Comparison of ENCODE assay signal across 11 cellular contexts in the genomic region with DNA sequence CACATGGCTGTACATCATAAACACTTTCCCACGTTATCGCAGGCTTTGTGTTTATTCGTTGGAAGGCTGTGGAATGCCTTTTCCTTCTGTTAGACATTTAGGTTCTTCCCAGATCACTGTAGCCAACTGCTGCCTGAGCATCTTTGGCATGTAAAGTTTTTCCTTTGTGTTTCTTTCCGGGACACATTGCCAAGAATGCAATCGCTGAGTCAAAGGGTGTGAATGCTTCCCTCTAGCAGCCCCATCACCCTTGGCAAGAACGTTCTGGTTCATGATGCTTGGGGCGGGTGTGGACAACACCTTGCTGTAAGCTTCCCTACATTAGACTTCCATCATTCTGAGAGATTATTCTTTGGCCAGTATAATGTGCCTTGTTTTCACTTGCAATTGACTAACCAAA.
A peak's percentile ranks its signal among the peaks of the same experiment; 100 is the strongest.
DNase-seq lines count a peak whose midpoint lies in the region; ATAC-seq and TF ChIP-seq lines count a peak whose summit lies in the region.
"Had no signal": no experiment of that assay in that cellular context is flagged by ENCODE, and none has a peak within 500 bp of the region (broad histone marks: within the 10 kb centered on the region; RNA-seq: fewer than 3 reads in every experiment).

No MANE protein-coding gene starts in this region.

- H3K36me3 ChIP-seq in ACC112 (ENCODE audit: insufficient read depth, low read length) = no peaks in the 10 kb centered on the region
- no peaks in the 10 kb centered on the region for H3K36me3 ChIP-seq in brain microvascular endothelial cell (replicated peaks)
- H3K36me3 ChIP-seq: Peyer's patch had no signal

- no peaks in the 10 kb centered on the region for H3K79me2 ChIP-seq in ACC112 (ENCODE audit: control insufficient read depth, insufficient read depth, low read length, unreplicated experiment)

- H3K27me3 ChIP-seq in ACC112 (ENCODE audit: insufficient read depth, low read length) (no peaks in the 10 kb centered on the region), brain microvascular endothelial cell (replicated peaks) (no peaks in the 10 kb centered on the region)
- H3K27me3 ChIP-seq: Peyer's patch had no signal

- peaks cover 22% of the 10 kb centered on the region for H3K4me1 ChIP-seq in ACC112 (ENCODE audit: control insufficient read depth, insufficient read depth, low read length, unreplicated experiment)
- H3K4me1 ChIP-seq: Peyer's patch had no signal

- peak overlapping the region; percentile 45; the same call in 1 of the 2 replicates for H3K4me3 ChIP-seq in ACC112 (ENCODE audit: low read depth, low read length)
- H3K4me3 ChIP-seq in brain microvascular endothelial cell (ENCODE audit: low read depth, low read length) = no peak overlapping the region
- H3K4me3 ChIP-seq: Peyer's patch had no signal

- DNase-seq in HS-27A (ENCODE audit: low read depth) = peak; percentile 92
- peak; percentile 89 for DNase-seq in brain microvascular endothelial cell
- DNase-seq in kidney tubule cell (ENCODE audit: low spot score) = peak; percentile 93
- DNase-seq in ecto neural progenitor cell (ENCODE audit: low spot score) = no peak
- DNase-seq: activated CD8-positive, alpha-beta memory T cell treated with anti-CD3 and anti-CD28 coated beads for 24 hours; CD4-positive, CD25-positive, alpha-beta regulatory T cell had no signal

- no peak for TF ChIP-seq CTCF in brain microvascular endothelial cell (IDR thresholded peaks at IDR 0.05; ENCODE audit: low read depth, low read length, missing control alignments)

- H2AFZ ChIP-seq in ACC112 (ENCODE audit: low read length, unreplicated experiment) = no peak overlapping the region

- peak overlapping the region; percentile 99 for H3K27ac ChIP-seq in ACC112 (ENCODE audit: low read depth, low read length)
- H3K27ac ChIP-seq in brain microvascular endothelial cell = peak overlapping the region; percentile 81
- H3K27ac ChIP-seq: Peyer's patch had no signal

- in situ Hi-C loops in brain microvascular endothelial cell (cut with HindIII; ENCODE audit: low pct_ligation_motif_present, low sequenced_read_pairs) = no loop called here

- ATAC-seq in HG03469 (IDR thresholded peaks at IDR 0.05; ENCODE audit: unreplicated experiment) = no peak
- ATAC-seq in HG02870 (IDR thresholded peaks at IDR 0.05; ENCODE audit: unreplicated experiment) = no peak
- no peak for ATAC-seq in GM18867 (IDR thresholded peaks at IDR 0.05; ENCODE audit: unreplicated experiment)
